Comparison of ENCODE assay signal across 1 cellular context in the genomic region with DNA sequence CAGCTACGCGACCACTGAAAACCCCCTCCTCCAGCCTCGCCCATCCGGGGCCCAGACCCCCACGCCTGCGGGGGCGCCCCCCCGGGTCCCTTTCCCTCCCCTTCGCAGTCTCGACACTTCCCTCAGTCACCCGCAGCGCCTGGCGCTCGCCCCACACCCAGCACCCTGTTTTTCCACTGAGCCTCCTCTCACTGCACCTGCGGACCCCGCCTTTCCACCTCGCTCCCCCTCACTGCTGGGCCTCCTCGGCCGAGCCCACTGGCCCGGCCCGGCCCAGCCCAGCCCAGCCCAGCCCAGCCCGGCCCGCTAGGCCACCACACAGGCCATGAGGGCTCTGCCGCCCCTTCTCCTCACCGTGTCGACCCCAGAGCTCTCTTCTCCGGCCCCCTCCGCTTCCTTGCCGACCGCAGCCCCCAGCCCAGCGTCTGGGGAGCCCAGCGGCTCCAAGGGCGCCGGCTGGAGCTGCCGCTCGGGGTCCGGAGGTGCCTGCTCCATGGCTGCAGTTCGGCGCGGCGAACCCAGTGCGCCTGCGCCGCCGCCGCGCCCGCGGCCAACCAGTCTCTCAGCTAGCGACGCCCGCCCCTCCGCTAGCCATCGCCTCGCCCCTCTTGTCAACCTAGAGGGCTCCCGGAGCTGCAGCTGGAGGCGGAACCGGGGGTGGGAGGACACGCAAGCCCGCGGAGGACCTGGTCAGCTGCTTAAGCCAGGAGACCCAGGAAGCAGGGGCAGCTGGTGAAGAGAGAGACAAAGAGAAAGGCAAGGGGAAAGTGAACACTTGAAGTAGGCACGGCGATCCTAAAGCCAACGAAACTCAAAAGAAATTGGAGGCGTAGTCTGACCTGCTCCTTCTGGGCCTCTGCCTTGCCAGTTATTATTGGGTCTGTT.
TF ChIP-seq lines count a peak whose summit lies in the region.

TSS of gene SNX4 (minus strand) at position 525 of the 885 bp plus-strand sequence. CDS start at position 495, 30 bp downstream.

TF ChIP-seq in HepG2, 621 proteins besides CTCF, POLR2A, EP300 and RAD21 (continued from another document and continues in another):
- TF ChIP-seq, protein P1, sequence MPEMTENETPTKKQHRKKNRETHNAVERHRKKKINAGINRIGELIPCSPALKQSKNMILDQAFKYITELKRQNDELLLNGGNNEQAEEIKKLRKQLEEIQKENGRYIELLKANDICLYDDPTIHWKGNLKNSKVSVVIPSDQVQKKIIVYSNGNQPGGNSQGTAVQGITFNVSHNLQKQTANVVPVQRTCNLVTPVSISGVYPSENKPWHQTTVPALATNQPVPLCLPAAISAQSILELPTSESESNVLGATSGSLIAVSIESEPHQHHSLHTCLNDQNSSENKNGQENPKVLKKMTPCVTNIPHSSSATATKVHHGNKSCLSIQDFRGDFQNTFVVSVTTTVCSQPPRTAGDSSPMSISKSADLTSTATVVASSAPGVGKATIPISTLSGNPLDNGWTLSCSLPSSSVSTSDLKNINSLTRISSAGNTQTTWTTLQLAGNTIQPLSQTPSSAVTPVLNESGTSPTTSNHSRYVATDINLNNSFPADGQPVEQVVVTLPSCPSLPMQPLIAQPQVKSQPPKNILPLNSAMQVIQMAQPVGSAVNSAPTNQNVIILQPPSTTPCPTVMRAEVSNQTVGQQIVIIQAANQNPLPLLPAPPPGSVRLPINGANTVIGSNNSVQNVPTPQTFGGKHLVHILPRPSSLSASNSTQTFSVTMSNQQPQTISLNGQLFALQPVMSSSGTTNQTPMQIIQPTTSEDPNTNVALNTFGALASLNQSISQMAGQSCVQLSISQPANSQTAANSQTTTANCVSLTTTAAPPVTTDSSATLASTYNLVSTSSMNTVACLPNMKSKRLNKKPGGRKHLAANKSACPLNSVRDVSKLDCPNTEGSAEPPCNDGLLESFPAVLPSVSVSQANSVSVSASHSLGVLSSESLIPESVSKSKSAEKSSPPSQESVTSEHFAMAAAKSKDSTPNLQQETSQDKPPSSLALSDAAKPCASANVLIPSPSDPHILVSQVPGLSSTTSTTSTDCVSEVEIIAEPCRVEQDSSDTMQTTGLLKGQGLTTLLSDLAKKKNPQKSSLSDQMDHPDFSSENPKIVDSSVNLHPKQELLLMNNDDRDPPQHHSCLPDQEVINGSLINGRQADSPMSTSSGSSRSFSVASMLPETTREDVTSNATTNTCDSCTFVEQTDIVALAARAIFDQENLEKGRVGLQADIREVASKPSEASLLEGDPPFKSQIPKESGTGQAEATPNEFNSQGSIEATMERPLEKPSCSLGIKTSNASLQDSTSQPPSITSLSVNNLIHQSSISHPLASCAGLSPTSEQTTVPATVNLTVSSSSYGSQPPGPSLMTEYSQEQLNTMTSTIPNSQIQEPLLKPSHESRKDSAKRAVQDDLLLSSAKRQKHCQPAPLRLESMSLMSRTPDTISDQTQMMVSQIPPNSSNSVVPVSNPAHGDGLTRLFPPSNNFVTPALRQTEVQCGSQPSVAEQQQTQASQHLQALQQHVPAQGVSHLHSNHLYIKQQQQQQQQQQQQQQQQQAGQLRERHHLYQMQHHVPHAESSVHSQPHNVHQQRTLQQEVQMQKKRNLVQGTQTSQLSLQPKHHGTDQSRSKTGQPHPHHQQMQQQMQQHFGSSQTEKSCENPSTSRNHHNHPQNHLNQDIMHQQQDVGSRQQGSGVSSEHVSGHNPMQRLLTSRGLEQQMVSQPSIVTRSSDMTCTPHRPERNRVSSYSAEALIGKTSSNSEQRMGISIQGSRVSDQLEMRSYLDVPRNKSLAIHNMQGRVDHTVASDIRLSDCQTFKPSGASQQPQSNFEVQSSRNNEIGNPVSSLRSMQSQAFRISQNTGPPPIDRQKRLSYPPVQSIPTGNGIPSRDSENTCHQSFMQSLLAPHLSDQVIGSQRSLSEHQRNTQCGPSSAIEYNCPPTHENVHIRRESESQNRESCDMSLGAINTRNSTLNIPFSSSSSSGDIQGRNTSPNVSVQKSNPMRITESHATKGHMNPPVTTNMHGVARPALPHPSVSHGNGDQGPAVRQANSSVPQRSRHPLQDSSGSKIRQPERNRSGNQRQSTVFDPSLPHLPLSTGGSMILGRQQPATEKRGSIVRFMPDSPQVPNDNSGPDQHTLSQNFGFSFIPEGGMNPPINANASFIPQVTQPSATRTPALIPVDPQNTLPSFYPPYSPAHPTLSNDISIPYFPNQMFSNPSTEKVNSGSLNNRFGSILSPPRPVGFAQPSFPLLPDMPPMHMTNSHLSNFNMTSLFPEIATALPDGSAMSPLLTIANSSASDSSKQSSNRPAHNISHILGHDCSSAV (CRISPR knock-in tag; IDR thresholded peaks at IDR 0.05; ENCODE audit: borderline replicate concordance): 0 out of 2 replicates have a peak, but pooled peaks have one; percentile 44
- TF ChIP-seq, protein P2, sequence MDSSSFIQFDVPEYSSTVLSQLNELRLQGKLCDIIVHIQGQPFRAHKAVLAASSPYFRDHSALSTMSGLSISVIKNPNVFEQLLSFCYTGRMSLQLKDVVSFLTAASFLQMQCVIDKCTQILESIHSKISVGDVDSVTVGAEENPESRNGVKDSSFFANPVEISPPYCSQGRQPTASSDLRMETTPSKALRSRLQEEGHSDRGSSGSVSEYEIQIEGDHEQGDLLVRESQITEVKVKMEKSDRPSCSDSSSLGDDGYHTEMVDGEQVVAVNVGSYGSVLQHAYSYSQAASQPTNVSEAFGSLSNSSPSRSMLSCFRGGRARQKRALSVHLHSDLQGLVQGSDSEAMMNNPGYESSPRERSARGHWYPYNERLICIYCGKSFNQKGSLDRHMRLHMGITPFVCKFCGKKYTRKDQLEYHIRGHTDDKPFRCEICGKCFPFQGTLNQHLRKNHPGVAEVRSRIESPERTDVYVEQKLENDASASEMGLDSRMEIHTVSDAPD (CRISPR knock-in tag; IDR thresholded peaks at IDR 0.05): no peak
- TF ChIP-seq, protein P3, sequence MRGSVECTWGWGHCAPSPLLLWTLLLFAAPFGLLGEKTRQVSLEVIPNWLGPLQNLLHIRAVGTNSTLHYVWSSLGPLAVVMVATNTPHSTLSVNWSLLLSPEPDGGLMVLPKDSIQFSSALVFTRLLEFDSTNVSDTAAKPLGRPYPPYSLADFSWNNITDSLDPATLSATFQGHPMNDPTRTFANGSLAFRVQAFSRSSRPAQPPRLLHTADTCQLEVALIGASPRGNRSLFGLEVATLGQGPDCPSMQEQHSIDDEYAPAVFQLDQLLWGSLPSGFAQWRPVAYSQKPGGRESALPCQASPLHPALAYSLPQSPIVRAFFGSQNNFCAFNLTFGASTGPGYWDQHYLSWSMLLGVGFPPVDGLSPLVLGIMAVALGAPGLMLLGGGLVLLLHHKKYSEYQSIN (CRISPR knock-in tag; IDR thresholded peaks at IDR 0.05; ENCODE audit: borderline replicate concordance): no peak
- TF ChIP-seq ZNF136 (CRISPR knock-in tag; IDR thresholded peaks at IDR 0.05; ENCODE audit: low read depth) (no peak), MTF2 (CRISPR knock-in tag; IDR thresholded peaks at IDR 0.05; ENCODE audit: borderline replicate concordance) (peak; percentile 64; the same call in 1 of the 2 replicates), TRIM24 (CRISPR knock-in tag; IDR thresholded peaks at IDR 0.05) (no peak), IKZF5 (CRISPR knock-in tag; IDR thresholded peaks at IDR 0.05) (peak; percentile 45; the same call in 1 of the 2 replicates), ZMYM2 (CRISPR knock-in tag; IDR thresholded peaks at IDR 0.05) (no peak), WIZ (CRISPR knock-in tag; IDR thresholded peaks at IDR 0.05) (no peak), ZC3H13 (CRISPR knock-in tag; IDR thresholded peaks at IDR 0.05) (no peak), ZFP62 (CRISPR knock-in tag; IDR thresholded peaks at IDR 0.05) (no peak), ZNF672 (CRISPR knock-in tag; IDR thresholded peaks at IDR 0.05) (no peak), ZFX (CRISPR knock-in tag; IDR thresholded peaks at IDR 0.05; ENCODE audit: low read depth) (peak; percentile 99), POGZ (CRISPR knock-in tag; IDR thresholded peaks at IDR 0.05) (peak; percentile 71), BCL3 (CRISPR knock-in tag; IDR thresholded peaks at IDR 0.05) (no peak)
- TF ChIP-seq, protein P4, sequence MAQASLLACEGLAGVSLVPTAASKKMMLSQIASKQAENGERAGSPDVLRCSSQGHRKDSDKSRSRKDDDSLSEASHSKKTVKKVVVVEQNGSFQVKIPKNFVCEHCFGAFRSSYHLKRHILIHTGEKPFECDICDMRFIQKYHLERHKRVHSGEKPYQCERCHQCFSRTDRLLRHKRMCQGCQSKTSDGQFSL (CRISPR knock-in tag; IDR thresholded peaks at IDR 0.05): no peak
- TF ChIP-seq, protein P5, sequence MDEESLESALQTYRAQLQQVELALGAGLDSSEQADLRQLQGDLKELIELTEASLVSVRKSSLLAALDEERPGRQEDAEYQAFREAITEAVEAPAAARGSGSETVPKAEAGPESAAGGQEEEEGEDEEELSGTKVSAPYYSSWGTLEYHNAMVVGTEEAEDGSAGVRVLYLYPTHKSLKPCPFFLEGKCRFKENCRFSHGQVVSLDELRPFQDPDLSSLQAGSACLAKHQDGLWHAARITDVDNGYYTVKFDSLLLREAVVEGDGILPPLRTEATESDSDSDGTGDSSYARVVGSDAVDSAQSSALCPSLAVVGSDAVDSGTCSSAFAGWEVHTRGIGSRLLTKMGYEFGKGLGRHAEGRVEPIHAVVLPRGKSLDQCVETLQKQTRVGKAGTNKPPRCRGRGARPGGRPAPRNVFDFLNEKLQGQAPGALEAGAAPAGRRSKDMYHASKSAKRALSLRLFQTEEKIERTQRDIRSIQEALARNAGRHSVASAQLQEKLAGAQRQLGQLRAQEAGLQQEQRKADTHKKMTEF (CRISPR knock-in tag; IDR thresholded peaks at IDR 0.05): peak; percentile 67; the same call in 1 of the 2 replicates
- TF ChIP-seq, protein P6, sequence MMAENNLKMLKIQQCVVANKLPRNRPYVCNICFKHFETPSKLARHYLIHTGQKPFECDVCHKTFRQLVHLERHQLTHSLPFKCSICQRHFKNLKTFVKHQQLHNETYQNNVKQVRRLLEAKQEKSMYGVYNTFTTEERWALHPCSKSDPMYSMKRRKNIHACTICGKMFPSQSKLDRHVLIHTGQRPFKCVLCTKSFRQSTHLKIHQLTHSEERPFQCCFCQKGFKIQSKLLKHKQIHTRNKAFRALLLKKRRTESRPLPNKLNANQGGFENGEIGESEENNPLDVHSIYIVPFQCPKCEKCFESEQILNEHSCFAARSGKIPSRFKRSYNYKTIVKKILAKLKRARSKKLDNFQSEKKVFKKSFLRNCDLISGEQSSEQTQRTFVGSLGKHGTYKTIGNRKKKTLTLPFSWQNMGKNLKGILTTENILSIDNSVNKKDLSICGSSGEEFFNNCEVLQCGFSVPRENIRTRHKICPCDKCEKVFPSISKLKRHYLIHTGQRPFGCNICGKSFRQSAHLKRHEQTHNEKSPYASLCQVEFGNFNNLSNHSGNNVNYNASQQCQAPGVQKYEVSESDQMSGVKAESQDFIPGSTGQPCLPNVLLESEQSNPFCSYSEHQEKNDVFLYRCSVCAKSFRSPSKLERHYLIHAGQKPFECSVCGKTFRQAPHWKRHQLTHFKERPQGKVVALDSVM (CRISPR knock-in tag; IDR thresholded peaks at IDR 0.05): no peak
- TF ChIP-seq, protein P7, sequence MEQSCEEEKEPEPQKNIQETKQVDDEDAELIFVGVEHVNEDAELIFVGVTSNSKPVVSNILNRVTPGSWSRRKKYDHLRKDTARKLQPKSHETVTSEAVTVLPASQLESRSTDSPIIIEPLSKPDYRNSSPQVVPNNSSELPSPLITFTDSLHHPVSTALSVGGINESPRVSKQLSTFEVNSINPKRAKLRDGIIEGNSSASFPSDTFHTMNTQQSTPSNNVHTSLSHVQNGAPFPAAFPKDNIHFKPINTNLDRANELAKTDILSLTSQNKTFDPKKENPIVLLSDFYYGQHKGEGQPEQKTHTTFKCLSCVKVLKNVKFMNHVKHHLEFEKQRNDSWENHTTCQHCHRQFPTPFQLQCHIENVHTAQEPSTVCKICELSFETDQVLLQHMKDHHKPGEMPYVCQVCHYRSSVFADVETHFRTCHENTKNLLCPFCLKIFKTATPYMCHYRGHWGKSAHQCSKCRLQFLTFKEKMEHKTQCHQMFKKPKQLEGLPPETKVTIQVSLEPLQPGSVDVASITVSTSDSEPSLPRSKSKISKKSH (CRISPR knock-in tag; IDR thresholded peaks at IDR 0.05; ENCODE audit: borderline replicate concordance): no peak; the same call in 1 of the 2 replicates
- TF ChIP-seq, protein P8, sequence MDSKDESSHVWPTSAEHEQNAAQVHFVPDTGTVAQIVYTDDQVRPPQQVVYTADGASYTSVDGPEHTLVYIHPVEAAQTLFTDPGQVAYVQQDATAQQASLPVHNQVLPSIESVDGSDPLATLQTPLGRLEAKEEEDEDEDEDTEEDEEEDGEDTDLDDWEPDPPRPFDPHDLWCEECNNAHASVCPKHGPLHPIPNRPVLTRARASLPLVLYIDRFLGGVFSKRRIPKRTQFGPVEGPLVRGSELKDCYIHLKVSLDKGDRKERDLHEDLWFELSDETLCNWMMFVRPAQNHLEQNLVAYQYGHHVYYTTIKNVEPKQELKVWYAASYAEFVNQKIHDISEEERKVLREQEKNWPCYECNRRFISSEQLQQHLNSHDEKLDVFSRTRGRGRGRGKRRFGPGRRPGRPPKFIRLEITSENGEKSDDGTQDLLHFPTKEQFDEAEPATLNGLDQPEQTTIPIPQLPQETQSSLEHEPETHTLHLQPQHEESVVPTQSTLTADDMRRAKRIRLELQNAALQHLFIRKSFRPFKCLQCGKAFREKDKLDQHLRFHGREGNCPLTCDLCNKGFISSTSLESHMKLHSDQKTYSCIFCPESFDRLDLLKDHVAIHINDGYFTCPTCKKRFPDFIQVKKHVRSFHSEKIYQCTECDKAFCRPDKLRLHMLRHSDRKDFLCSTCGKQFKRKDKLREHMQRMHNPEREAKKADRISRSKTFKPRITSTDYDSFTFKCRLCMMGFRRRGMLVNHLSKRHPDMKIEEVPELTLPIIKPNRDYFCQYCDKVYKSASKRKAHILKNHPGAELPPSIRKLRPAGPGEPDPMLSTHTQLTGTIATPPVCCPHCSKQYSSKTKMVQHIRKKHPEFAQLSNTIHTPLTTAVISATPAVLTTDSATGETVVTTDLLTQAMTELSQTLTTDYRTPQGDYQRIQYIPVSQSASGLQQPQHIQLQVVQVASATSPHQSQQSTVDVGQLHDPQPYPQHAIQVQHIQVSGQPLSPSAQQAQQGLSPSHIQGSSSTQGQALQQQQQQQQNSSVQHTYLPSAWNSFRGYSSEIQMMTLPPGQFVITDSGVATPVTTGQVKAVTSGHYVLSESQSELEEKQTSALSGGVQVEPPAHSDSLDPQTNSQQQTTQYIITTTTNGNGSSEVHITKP (CRISPR knock-in tag; IDR thresholded peaks at IDR 0.05; ENCODE audit: low read depth): no peak
